In genomic region chr13:71860547-71861131, GRCh38 we compare ENCODE assay signal across 28 cellular contexts. TPM values are rescaled to one million over a fixed set of nuclear protein-coding genes. Genes with fewer than 3 reads are reported as not detected.
DNase-seq lines count a peak whose midpoint lies in the region; ATAC-seq, FAIRE-seq and TF ChIP-seq lines count a peak whose summit lies in the region.
"Had no signal": no experiment of that assay in that cellular context is flagged by ENCODE, and none has a peak within 500 bp of the region (broad histone marks: within the 10 kb centered on the region; RNA-seq: fewer than 3 reads in every experiment).

No MANE protein-coding gene starts in this region.

- H3F3A ChIP-seq in neural cell (ENCODE audit: insufficient read depth, low read length, poor library complexity, severe bottlenecking), result no peaks in the 10 kb centered on the region

- no peaks in the 10 kb centered on the region for H3K9me2 ChIP-seq in neural cell (ENCODE audit: insufficient read depth, low read length)

- TF ChIP-seq POLR2A in right lobe of liver (IDR thresholded peaks at IDR 0.05), result no peak

- intact Hi-C loops in right lobe of liver (cut with DNase I) (no loop called here), pancreas (cut with DNase I) (no loop called here)

- TF ChIP-seq CTCF in neural cell (IDR thresholded peaks at IDR 0.05; ENCODE audit: poor library complexity, severe bottlenecking) (no peak), right lobe of liver (IDR thresholded peaks at IDR 0.05) (no peak), GM13977 (IDR thresholded peaks at IDR 0.05; ENCODE audit: extremely low read depth, insufficient read depth, missing control alignments) (no peak), pancreas (IDR thresholded peaks at IDR 0.05) (no peak)

- H3K27ac ChIP-seq in neural cell (ENCODE audit: low read length) (no peak overlapping the region), right lobe of liver (no peak overlapping the region), pancreas (no peak overlapping the region)
- H3K27ac ChIP-seq: sigmoid colon, tibial nerve had no signal

- H3K9me3 ChIP-seq in neural cell (ENCODE audit: low read length) (no peaks in the 10 kb centered on the region), right lobe of liver (no peaks in the 10 kb centered on the region), MG63 (no peaks in the 10 kb centered on the region), pancreas (no peaks in the 10 kb centered on the region)
- H3K9me3 ChIP-seq: heart right ventricle, left lung, sigmoid colon, tibial nerve had no signal

- H3K79me2 ChIP-seq in neural cell (replicated peaks; ENCODE audit: insufficient read depth, low read length), result peaks cover 63% of the 10 kb centered on the region

- peak overlapping the region; percentile 11 for H3K4me2 ChIP-seq in neural cell (ENCODE audit: low read length)

- peak overlapping the region; percentile 21 for H3K4me3 ChIP-seq in neural cell (ENCODE audit: low read length)
- no peak overlapping the region for H3K4me3 ChIP-seq in right lobe of liver
- no peak overlapping the region for H3K4me3 ChIP-seq in MG63
- H3K4me3 ChIP-seq in pancreas, result no peak overlapping the region
- H3K4me3 ChIP-seq: left lung, sigmoid colon, tibial nerve had no signal

- H3K27me3 ChIP-seq in neural cell (ENCODE audit: insufficient read depth, low read depth, low read length), result peaks cover 15% of the 10 kb centered on the region
- H3K27me3 ChIP-seq in right lobe of liver, result no peaks in the 10 kb centered on the region
- H3K27me3 ChIP-seq in MG63, result peaks cover 40% of the 10 kb centered on the region
- H3K27me3 ChIP-seq in pancreas, result peaks cover 0 to 11% (median 0%) of the 10 kb centered on the region in 4 donors
- H3K27me3 ChIP-seq: Peyer's patch had no signal

- no peaks in the 10 kb centered on the region for H4K20me1 ChIP-seq in neural cell (ENCODE audit: insufficient read depth)

- CTCF ChIA-PET in HEK293T (lab: Yijun Ruan, JAX), result interaction anchor here (0.6 kb wide), 1 partner anchor 28 kb away, joined by 3 read pairs; no protein-coding TSS in a partner anchor

- WGBS in right lobe of liver (ENCODE audit: insufficient coverage, low coverage, low lambda C conversion rate, missing lambda C conversion rate), result 23% methylated on average over 3 of the region's 3 CpGs
- WGBS in pancreas, 2 donors, result 39 to 55% methylated on average over 3 of the region's 3 CpGs

- no peak for DNase-seq in HEK293T (ENCODE audit: extremely low spot score)
- DNase-seq in NCI-H1417 (lab: John Stamatoyannopoulos, UW), result peak in 2 of 3 experiments; percentile 51 to 90
- DNase-seq in SHP77 treated with DMSO at 0.1 percent for 48 hours (lab: John Stamatoyannopoulos, UW), result peak; percentile 28
- no peak for DNase-seq in right lobe of liver
- DNase-seq in MG63, result no peak
- DNase-seq in GM13977 (ENCODE audit: low spot score), result no peak
- no peak for DNase-seq in pancreas
- DNase-seq: activated CD8-positive, alpha-beta T cell treated with anti-CD3 and anti-CD28 coated beads, Interleukin-2, amount 10 ng/mL, durations not matched to agents 7 days and 5 days; activated gamma-delta T cell treated with Interleukin-2 at 50 U/mL for 16 hours; activated T-cell treated with anti-CD3 and anti-CD28 coated beads, Interleukin-2, amount 50 U/mL, for 1 hour; C1 segment of cervical spinal cord; effector CD4-positive, alpha-beta T cell; foreskin fibroblast; heart right ventricle; left lung; naive thymus-derived CD4-positive, alpha-beta T cell; NCI-H187; NCI-H345; Peyer's patch; posterior cingulate gyrus; sigmoid colon had no signal

- H3K4me1 ChIP-seq in right lobe of liver, result peaks cover 0 to 10% (median 0%) of the 10 kb centered on the region in 4 donors
- H3K4me1 ChIP-seq in pancreas, result peaks cover 0 to 3% (median 0%) of the 10 kb centered on the region in 3 donors
- H3K4me1 ChIP-seq: Peyer's patch had no signal

- no peak for TF ChIP-seq RAD21 in neural cell (conservative IDR thresholded peaks at IDR 0.05)

- no peak for ATAC-seq in right lobe of liver
- ATAC-seq in pancreas, result no peak
- ATAC-seq: activated CD4-positive, CD25-positive, alpha-beta regulatory T cell treated with anti-CD3 and anti-CD28 coated beads, Interleukin-2, amount 50 U/mL, for 24 hours; activated CD8-positive, alpha-beta T cell treated with anti-CD3 and anti-CD28 coated beads, Interleukin-2, amount 10 ng/mL, durations not matched to agents 7 days and 5 days; heart right ventricle; left lung; naive thymus-derived CD4-positive, alpha-beta T cell had no signal

- no peaks in the 10 kb centered on the region for H3K36me3 ChIP-seq in neural cell (ENCODE audit: insufficient read depth, low read length)
- no peaks in the 10 kb centered on the region for H3K36me3 ChIP-seq in right lobe of liver
- H3K36me3 ChIP-seq in MG63, result no peaks in the 10 kb centered on the region
- H3K36me3 ChIP-seq in pancreas, result no peaks in the 10 kb centered on the region
- H3K36me3 ChIP-seq: heart right ventricle, left lung, Peyer's patch, sigmoid colon, tibial nerve had no signal

- POLR2A ChIA-PET in HEK293T (lab: Yijun Ruan, JAX), result interaction anchor here (1.0 to 1.4 kb wide), 2 partner anchors 9 to 73 kb away, joined by 3 read pairs; no protein-coding TSS in a partner anchor

- H2AFZ ChIP-seq in neural cell (ENCODE audit: low read depth, low read length), result no peak overlapping the region

- no peak for TF ChIP-seq EP300 in neural cell (conservative IDR thresholded peaks at IDR 0.05; ENCODE audit: poor library complexity, severe bottlenecking)

- no peak for FAIRE-seq in pancreas (lab: Jason Lieb, UNC)
- FAIRE-seq: TTC549 had no signal

- in situ Hi-C loops in GM13977 (cut with MboI; ENCODE audit: low pct_unique_long_range_greater_than_20kb, low sequenced_read_pairs, unreplicated experiment), result no loop called here

- H3K9ac ChIP-seq in neural cell (ENCODE audit: low read length), result no peak overlapping the region

TF ChIP-seq in HEK293T, 16 proteins besides CTCF, POLR2A, EP300 and RAD21:
- TF ChIP-seq PKNOX1 (IDR thresholded peaks at IDR 0.05) (peak; percentile 97), ARNT (IDR thresholded peaks at IDR 0.05) (0 out of 2 replicates have a peak, but pooled peaks have one; percentile 70), BHLHE40 (IDR thresholded peaks at IDR 0.05; ENCODE audit: borderline replicate concordance) (no peak), SUZ12 (IDR thresholded peaks at IDR 0.05) (no peak), LEF1 (IDR thresholded peaks at IDR 0.05; ENCODE audit: borderline replicate concordance) (peak; percentile 87), FOXM1 (IDR thresholded peaks at IDR 0.05; ENCODE audit: borderline replicate concordance) (no peak), FOXK2 (IDR thresholded peaks at IDR 0.05) (peak; percentile 68; the same call in 1 of the 2 replicates), SP1 (IDR thresholded peaks at IDR 0.05) (no peak), HDGF (IDR thresholded peaks at IDR 0.05; ENCODE audit: borderline replicate concordance) (no peak), TARDBP (IDR thresholded peaks at IDR 0.05) (no peak), ZNF384 (IDR thresholded peaks at IDR 0.05) (peak; percentile 39; the same call in 1 of the 2 replicates), CTBP1 (IDR thresholded peaks at IDR 0.05; ENCODE audit: borderline replicate concordance) (peak; percentile 94), ELF4 (IDR thresholded peaks at IDR 0.05) (no peak)
TF ChIP-seq in HEK293T: peak in this region for 6.

TF ChIP-seq in neural cell, 6 proteins besides CTCF, POLR2A, EP300 and RAD21:
- TF ChIP-seq EZH2 (IDR thresholded peaks at IDR 0.05; ENCODE audit: borderline replicate concordance, insufficient read depth, low read length, poor library complexity, severe bottlenecking) (no peak), SMC3 (conservative IDR thresholded peaks at IDR 0.05; ENCODE audit: poor library complexity) (no peak), MXI1 (conservative IDR thresholded peaks at IDR 0.05; ENCODE audit: poor library complexity, severe bottlenecking) (no peak), POLR2AphosphoS5 (IDR thresholded peaks at IDR 0.05) (no peak), TAF1 (IDR thresholded peaks at IDR 0.05; ENCODE audit: low read depth) (no peak)
- TF ChIP-seq, protein P1, sequence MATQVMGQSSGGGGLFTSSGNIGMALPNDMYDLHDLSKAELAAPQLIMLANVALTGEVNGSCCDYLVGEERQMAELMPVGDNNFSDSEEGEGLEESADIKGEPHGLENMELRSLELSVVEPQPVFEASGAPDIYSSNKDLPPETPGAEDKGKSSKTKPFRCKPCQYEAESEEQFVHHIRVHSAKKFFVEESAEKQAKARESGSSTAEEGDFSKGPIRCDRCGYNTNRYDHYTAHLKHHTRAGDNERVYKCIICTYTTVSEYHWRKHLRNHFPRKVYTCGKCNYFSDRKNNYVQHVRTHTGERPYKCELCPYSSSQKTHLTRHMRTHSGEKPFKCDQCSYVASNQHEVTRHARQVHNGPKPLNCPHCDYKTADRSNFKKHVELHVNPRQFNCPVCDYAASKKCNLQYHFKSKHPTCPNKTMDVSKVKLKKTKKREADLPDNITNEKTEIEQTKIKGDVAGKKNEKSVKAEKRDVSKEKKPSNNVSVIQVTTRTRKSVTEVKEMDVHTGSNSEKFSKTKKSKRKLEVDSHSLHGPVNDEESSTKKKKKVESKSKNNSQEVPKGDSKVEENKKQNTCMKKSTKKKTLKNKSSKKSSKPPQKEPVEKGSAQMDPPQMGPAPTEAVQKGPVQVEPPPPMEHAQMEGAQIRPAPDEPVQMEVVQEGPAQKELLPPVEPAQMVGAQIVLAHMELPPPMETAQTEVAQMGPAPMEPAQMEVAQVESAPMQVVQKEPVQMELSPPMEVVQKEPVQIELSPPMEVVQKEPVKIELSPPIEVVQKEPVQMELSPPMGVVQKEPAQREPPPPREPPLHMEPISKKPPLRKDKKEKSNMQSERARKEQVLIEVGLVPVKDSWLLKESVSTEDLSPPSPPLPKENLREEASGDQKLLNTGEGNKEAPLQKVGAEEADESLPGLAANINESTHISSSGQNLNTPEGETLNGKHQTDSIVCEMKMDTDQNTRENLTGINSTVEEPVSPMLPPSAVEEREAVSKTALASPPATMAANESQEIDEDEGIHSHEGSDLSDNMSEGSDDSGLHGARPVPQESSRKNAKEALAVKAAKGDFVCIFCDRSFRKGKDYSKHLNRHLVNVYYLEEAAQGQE (IDR thresholded peaks at IDR 0.05; ENCODE audit: borderline replicate concordance), result no peak
TF ChIP-seq in neural cell: peak in this region for 0.

RNA-seq across cellular contexts. Expression of gene DACH1, which starts 6.4 kb away (rescaled TPM):
- polyA plus RNA-seq in neural cell (14.4 and 20.0 TPM in 2 replicates), pancreas (1 to 10 TPM; 1.3 to 5.5 TPM)
- polyA minus RNA-seq in neural cell, result 33.4 and 37.7 TPM in 2 replicates
- total RNA-seq in right lobe of liver (1 to 10 TPM in 2 of 6 experiments, under 1 TPM in 4; 0.80 to 1.5 (median 0.94) TPM), pancreas (1 to 10 TPM in 5 of 6 donors, under 1 TPM in 1; 0.73 to 3.1 (median 1.7) TPM)
- total RNA-seq in MG63 (2014; rRNA removed; shearing (Covaris generic); ENCODE audit: low replicate concordance), result not detected in 2 replicates
- total RNA-seq: activated CD8-positive, alpha-beta T cell treated with anti-CD3 and anti-CD28 coated beads, Interleukin-2, amount 10 ng/mL, durations not matched to agents 7 days and 5 days; M059J; T-helper 1 cell treated with Interleukin-12 subunit alpha and Interleukin-12 subunit beta and Interleukin-4 antibody, amounts not matched to agents 30 ng/mL and 1 ng/mL, for 36 hours had no signal
- polyA plus RNA-seq: IgD-negative memory B cell had no signal

Comparison
In these comparisons a context has a peak if more than half of its experiments do, and no peak if none do; other contexts are left out.
1. DNase-seq: peak in NCI-H1417 (2 of 3) and SHP77 treated with DMSO at 0.1 percent for 48 hours (single experiment); none in HEK293T (single experiment), right lobe of liver (0 of 3), MG63 (single experiment), GM13977 (single experiment) and pancreas (0 of 6).